24 cellular contexts compared by ENCODE assay signal in the genomic region with DNA sequence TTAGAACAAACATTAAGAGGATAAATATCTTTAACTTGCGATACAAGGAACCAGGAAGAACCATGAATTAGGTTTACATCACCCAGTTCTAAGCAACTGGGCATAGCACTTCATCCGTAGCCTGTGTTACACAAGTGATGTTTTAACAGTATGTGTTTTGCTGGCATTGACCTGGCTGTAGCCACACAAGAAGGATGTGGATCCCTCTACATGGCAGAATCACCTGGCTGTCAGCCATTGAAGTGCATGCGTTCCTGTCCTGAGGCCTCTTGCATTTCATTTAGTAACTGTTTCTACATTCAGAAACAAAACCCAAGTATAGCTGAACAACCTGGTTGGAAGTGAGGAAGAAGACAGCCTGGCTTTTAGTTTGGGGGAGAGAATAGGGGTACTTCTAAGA.
"Had no signal": no experiment of that assay in that cellular context is flagged by ENCODE, and none has a peak within 500 bp of the region (broad histone marks: within the 10 kb centered on the region; RNA-seq: fewer than 3 reads in every experiment).

No MANE protein-coding gene starts in this region.

- H3K9me3 Mint-ChIP-seq: immature natural killer cell, naive B cell, neural crest cell had no signal

- H3K4me3 Mint-ChIP-seq: activated CD4-positive, alpha-beta T cell treated with anti-CD3 and anti-CD28 coated beads for 36 hours; immature natural killer cell; naive B cell; neural crest cell had no signal

- H3K36me3 Mint-ChIP-seq: naive B cell had no signal

- H3K27me3 Mint-ChIP-seq: activated CD4-positive, alpha-beta T cell treated with anti-CD3 and anti-CD28 coated beads for 36 hours; naive B cell had no signal

- H3K9me3 ChIP-seq: heart left ventricle, pancreas, spleen, transverse colon had no signal

- H3K36me3 ChIP-seq: brain microvascular endothelial cell, pancreas, transverse colon had no signal

- H3K27ac ChIP-seq: brain microvascular endothelial cell, heart left ventricle, pancreas, spleen had no signal

- DNase-seq: activated CD4-positive, alpha-beta T cell treated with anti-CD3 and anti-CD28 coated beads for 36 hours; activated CD4-positive, alpha-beta T cell treated with anti-CD3 and anti-CD28 coated beads, Interleukin-2, amount 50 U/mL, for 48 hours; activated CD4-positive, CD25-positive, alpha-beta regulatory T cell; activated CD8-positive, alpha-beta memory T cell treated with anti-CD3 and anti-CD28 coated beads for 24 hours; activated effector memory CD4-positive, alpha-beta T cell treated with anti-CD3 and anti-CD28 coated beads, Interleukin-2, amount 50 U/mL, for 16 hours; activated naive CD4-positive, alpha-beta T cell treated with anti-CD3 and anti-CD28 coated beads, Interleukin-2, amount 50 U/mL, for 16 hours; amniotic stem cell; brain microvascular endothelial cell; central memory CD4-positive, alpha-beta T cell; foreskin fibroblast; heart left ventricle; hypothalamus; immature natural killer cell; kidney; left colon; naive B cell; nucleus accumbens; pancreas; right cardiac atrium; spleen; stimulated activated naive CD4-positive, alpha-beta T cell treated with Interleukin-2 at 50 U/mL for 16 hours; transverse colon had no signal

- H3K4me3 ChIP-seq: heart left ventricle, pancreas, spleen, transverse colon had no signal

- H3K27me3 ChIP-seq: brain microvascular endothelial cell, heart left ventricle, pancreas, spleen, transverse colon had no signal

- H3K4me1 ChIP-seq: pancreas had no signal

- H3K4me1 Mint-ChIP-seq: activated CD4-positive, alpha-beta T cell treated with anti-CD3 and anti-CD28 coated beads for 36 hours; immature natural killer cell; naive B cell had no signal

- H3K27ac Mint-ChIP-seq: activated CD4-positive, alpha-beta T cell treated with anti-CD3 and anti-CD28 coated beads for 36 hours; immature natural killer cell; naive B cell had no signal

- FAIRE-seq: astrocyte, kidney, pancreas had no signal
